3 cellular contexts compared by ENCODE assay signal in genomic region chr17:83030432-83030831, GRCh38.
TF ChIP-seq lines count a peak whose summit lies in the region.

No MANE protein-coding gene starts in this region.

TF ChIP-seq in SK-N-SH, 30 proteins besides CTCF, POLR2A, EP300 and RAD21:
- no peak for TF ChIP-seq ELF1 (IDR thresholded peaks at IDR 0.05)
- no peak for TF ChIP-seq NFIC (IDR thresholded peaks at IDR 0.05; ENCODE audit: borderline replicate concordance)
- no peak for TF ChIP-seq SIN3A (IDR thresholded peaks at IDR 0.05; ENCODE audit: borderline replicate concordance, low read depth, low read length)
- TF ChIP-seq POLR2AphosphoS5 (IDR thresholded peaks at IDR 0.05; ENCODE audit: low read depth, low read length) = no peak
- TF ChIP-seq NRF1 (IDR thresholded peaks at IDR 0.05; ENCODE audit: low read depth, low read length) = no peak
- TF ChIP-seq, protein P1, sequence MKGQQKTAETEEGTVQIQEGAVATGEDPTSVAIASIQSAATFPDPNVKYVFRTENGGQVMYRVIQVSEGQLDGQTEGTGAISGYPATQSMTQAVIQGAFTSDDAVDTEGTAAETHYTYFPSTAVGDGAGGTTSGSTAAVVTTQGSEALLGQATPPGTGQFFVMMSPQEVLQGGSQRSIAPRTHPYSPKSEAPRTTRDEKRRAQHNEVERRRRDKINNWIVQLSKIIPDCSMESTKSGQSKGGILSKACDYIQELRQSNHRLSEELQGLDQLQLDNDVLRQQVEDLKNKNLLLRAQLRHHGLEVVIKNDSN (IDR thresholded peaks at IDR 0.05; ENCODE audit: borderline replicate concordance, low read depth) = no peak
- no peak for TF ChIP-seq GABPA (IDR thresholded peaks at IDR 0.05; ENCODE audit: low read depth)
- TF ChIP-seq TCF12 (IDR thresholded peaks at IDR 0.05) = no peak
- TF ChIP-seq MXI1 (IDR thresholded peaks at IDR 0.05; ENCODE audit: low read depth, low read length) = no peak
- TF ChIP-seq YY1 (IDR thresholded peaks at IDR 0.05; ENCODE audit: low read depth) = no peak
- TF ChIP-seq, protein P2, sequence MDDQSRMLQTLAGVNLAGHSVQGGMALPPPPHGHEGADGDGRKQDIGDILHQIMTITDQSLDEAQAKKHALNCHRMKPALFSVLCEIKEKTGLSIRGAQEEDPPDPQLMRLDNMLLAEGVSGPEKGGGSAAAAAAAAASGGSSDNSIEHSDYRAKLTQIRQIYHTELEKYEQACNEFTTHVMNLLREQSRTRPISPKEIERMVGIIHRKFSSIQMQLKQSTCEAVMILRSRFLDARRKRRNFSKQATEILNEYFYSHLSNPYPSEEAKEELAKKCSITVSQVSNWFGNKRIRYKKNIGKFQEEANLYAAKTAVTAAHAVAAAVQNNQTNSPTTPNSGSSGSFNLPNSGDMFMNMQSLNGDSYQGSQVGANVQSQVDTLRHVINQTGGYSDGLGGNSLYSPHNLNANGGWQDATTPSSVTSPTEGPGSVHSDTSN (IDR thresholded peaks at IDR 0.05) = no peak
- TF ChIP-seq IRF3 (IDR thresholded peaks at IDR 0.05; ENCODE audit: low read depth, low read length) = no peak
- no peak for TF ChIP-seq RXRA (IDR thresholded peaks at IDR 0.05; ENCODE audit: borderline replicate concordance, low read depth)
- no peak for TF ChIP-seq FOXM1 (IDR thresholded peaks at IDR 0.05; ENCODE audit: low read depth)
- TF ChIP-seq USF2 (IDR thresholded peaks at IDR 0.05; ENCODE audit: borderline replicate concordance, low read depth, low read length) = no peak

TF ChIP-seq in SK-N-SH treated with all-trans-retinoic acid at 6 μM for 48 hours, 23 proteins besides CTCF, POLR2A, EP300 and RAD21:
- TF ChIP-seq, protein P3, sequence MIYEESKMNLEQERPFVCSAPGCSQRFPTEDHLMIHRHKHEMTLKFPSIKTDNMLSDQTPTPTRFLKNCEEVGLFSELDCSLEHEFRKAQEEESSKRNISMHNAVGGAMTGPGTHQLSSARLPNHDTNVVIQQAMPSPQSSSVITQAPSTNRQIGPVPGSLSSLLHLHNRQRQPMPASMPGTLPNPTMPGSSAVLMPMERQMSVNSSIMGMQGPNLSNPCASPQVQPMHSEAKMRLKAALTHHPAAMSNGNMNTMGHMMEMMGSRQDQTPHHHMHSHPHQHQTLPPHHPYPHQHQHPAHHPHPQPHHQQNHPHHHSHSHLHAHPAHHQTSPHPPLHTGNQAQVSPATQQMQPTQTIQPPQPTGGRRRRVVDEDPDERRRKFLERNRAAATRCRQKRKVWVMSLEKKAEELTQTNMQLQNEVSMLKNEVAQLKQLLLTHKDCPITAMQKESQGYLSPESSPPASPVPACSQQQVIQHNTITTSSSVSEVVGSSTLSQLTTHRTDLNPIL (CRISPR knock-in tag; IDR thresholded peaks at IDR 0.05; ENCODE audit: low read depth) = no peak
- TF ChIP-seq ZNF565 (CRISPR knock-in tag; conservative IDR thresholded peaks at IDR 0.05; ENCODE audit: low read depth) = no peak
- no peak for TF ChIP-seq ARNTL (CRISPR knock-in tag; IDR thresholded peaks at IDR 0.05; ENCODE audit: borderline replicate concordance, low read depth)
- no peak for TF ChIP-seq TOX (CRISPR knock-in tag; IDR thresholded peaks at IDR 0.05; ENCODE audit: borderline replicate concordance)
- TF ChIP-seq ZFP30 (CRISPR knock-in tag; IDR thresholded peaks at IDR 0.05) = no peak
- no peak for TF ChIP-seq OSR1 (CRISPR knock-in tag; IDR thresholded peaks at IDR 0.05)
- TF ChIP-seq RARB (CRISPR knock-in tag; IDR thresholded peaks at IDR 0.05) = no peak
- TF ChIP-seq PPARA (CRISPR knock-in tag; IDR thresholded peaks at IDR 0.05; ENCODE audit: borderline replicate concordance) = no peak
- no peak for TF ChIP-seq ZC3H10 (CRISPR knock-in tag; IDR thresholded peaks at IDR 0.05)
- no peak for TF ChIP-seq BACH2 (CRISPR knock-in tag; IDR thresholded peaks at IDR 0.05; ENCODE audit: borderline replicate concordance)
- no peak for TF ChIP-seq CSRNP3 (CRISPR knock-in tag; IDR thresholded peaks at IDR 0.05)
- TF ChIP-seq GLIS3 (CRISPR knock-in tag; IDR thresholded peaks at IDR 0.05) = no peak
- TF ChIP-seq POU6F1 (CRISPR knock-in tag; IDR thresholded peaks at IDR 0.05; ENCODE audit: borderline replicate concordance, low read depth) = no peak
TF ChIP-seq in SK-N-SH treated with all-trans-retinoic acid at 6 μM for 48 hours: peak in this region for 0.

TF ChIP-seq in H1, 55 proteins besides CTCF, POLR2A, EP300 and RAD21:
- TF ChIP-seq RBBP5 (IDR thresholded peaks at IDR 0.05; ENCODE audit: borderline replicate concordance, low read depth, low read length) (no peak), POLR2AphosphoS5 (IDR thresholded peaks at IDR 0.05; ENCODE audit: low read depth, low read length) (no peak), CEBPB (IDR thresholded peaks at IDR 0.05; ENCODE audit: low read depth, low read length) (no peak), RNF2 (IDR thresholded peaks at IDR 0.05; ENCODE audit: borderline replicate concordance, low read depth, low read length, missing control alignments, poor library complexity, severe bottlenecking) (no peak), SP4 (IDR thresholded peaks at IDR 0.05; ENCODE audit: low read length) (no peak), MAFK (IDR thresholded peaks at IDR 0.05; ENCODE audit: low read depth, low read length) (no peak), BRCA1 (IDR thresholded peaks at IDR 0.05; ENCODE audit: low read depth, low read length) (no peak), SIN3A (conservative IDR thresholded peaks at IDR 0.05 in 1 of 2, IDR thresholded peaks at IDR 0.05 in 1 of 2; ENCODE audit: low read depth in 1 of 2, low read length in 2 of 2) (no peak)
TF ChIP-seq in H1: peak in this region for 0.
